Comparison of ENCODE assay signal across 9 cellular contexts in the genomic region with DNA sequence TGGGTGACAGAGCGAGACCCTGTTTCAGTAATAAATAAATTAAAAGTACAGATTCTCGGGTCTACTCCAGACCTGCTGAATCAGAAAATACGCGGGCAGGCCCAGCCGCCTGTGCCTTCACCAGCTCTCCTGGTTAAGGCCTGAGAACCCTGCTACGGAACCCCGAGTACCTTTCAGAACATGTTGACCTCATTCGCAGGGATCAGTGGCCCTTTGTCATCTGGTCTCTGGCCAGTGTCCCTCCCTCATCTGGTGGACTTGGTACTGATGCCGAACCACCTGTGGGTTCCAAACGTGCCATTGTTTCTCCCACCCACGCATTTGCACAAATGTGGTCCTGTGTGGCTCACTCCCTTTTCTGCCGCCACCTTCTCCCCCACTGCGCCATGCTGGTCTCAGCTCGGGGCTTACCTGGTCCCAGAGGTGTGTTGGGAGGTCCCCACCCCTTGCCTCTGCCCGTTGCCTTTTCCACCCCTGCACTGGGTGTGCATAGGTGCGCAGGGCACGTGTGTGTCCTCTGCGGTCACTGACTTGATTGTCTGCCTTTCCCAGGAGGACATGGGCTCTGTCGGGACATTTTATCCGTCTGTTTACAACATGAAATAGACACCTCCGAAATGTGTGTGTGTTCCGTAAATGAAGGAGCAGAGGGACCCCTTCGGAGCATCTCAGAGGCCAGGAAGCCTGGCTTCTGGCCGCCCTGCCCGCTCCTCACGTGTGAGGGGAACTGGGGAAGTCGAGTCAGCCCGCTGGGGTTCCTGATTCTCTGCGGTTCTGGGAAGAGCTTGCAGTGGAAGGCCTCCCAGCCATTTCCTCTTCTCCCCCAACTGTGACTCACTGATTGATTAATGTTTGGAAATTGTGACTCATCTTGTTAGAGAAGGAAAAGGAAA.
A peak's percentile ranks its signal among the peaks of the same experiment; 100 is the strongest.
DNase-seq lines count a peak whose midpoint lies in the region; ATAC-seq, FAIRE-seq and TF ChIP-seq lines count a peak whose summit lies in the region.
"Had no signal": no experiment of that assay in that cellular context is flagged by ENCODE, and none has a peak within 500 bp of the region (broad histone marks: within the 10 kb centered on the region; RNA-seq: fewer than 3 reads in every experiment).

No MANE protein-coding gene starts in this region.

- peaks cover 10% of the 10 kb centered on the region for H3K36me3 Mint-ChIP-seq in Calu3 (ENCODE audit: insufficient read depth, unreplicated experiment)

- H3K9me2 ChIP-seq in OCI-LY1 (ENCODE audit: low read depth, low read length) = no peaks in the 10 kb centered on the region

- peak overlapping the region; percentile 7; the same call in 1 of the 2 replicates for H3K4me2 ChIP-seq in OCI-LY1 (ENCODE audit: low read length)

- 91 to 95% methylated on average over 29 of the region's 29 CpGs for WGBS in pancreas, 2 donors

- no peak for FAIRE-seq in pancreas (lab: Jason Lieb, UNC)

- no TSS peak for BruUV-seq in Calu3 (replicated peaks; lab: Mats Ljungman, UMichigan)

- ATAC-seq in pancreas (peak in 3 of 4 donors; percentile 59 to 80 (median 75)), HG03378 (IDR thresholded peaks at IDR 0.05; ENCODE audit: unreplicated experiment) (no peak), GM19328 (IDR thresholded peaks at IDR 0.05; ENCODE audit: unreplicated experiment) (no peak)

- peaks cover 39% of the 10 kb centered on the region for H3K79me2 ChIP-seq in OCI-LY1 (ENCODE audit: insufficient read depth, low read length)

- peaks cover 43% of the 10 kb centered on the region for H3K36me3 ChIP-seq in OCI-LY1 (ENCODE audit: insufficient read depth, low read length)
- H3K36me3 ChIP-seq in pancreas = no peaks in the 10 kb centered on the region
- no peaks in the 10 kb centered on the region for H3K36me3 ChIP-seq in SJCRH30

- H3K4me1 ChIP-seq in OCI-LY1 (ENCODE audit: insufficient read depth, low read length, severe bottlenecking) (peaks cover 82% of the 10 kb centered on the region), pancreas (peaks cover 0 to 6% (median 0%) of the 10 kb centered on the region in 3 donors), SJCRH30 (no peaks in the 10 kb centered on the region)

- peaks cover 9% of the 10 kb centered on the region; the same call in 1 of the 2 replicates for H3F3A ChIP-seq in OCI-LY1 (ENCODE audit: insufficient read depth, low read length)

- H3K4me3 ChIP-seq in OCI-LY1 (ENCODE audit: low read depth, low read length, poor library complexity, severe bottlenecking) (no peak overlapping the region), epithelial cell of esophagus (ENCODE audit: low read length) (no peak overlapping the region), pancreas (no peak overlapping the region), SJCRH30 (no peak overlapping the region)

- no peaks in the 10 kb centered on the region for H4K20me1 ChIP-seq in OCI-LY1 (ENCODE audit: insufficient read depth, low read length)

- CTCF ChIA-PET in Calu3 (lab: Charles Lee) = no interaction called here

- H3K27me3 ChIP-seq in OCI-LY1 (ENCODE audit: insufficient read depth, low read length) (no peaks in the 10 kb centered on the region), pancreas (no peaks in the 10 kb centered on the region), SJCRH30 (no peaks in the 10 kb centered on the region)

- H3K9me3 Mint-ChIP-seq in Calu3 (ENCODE audit: low read depth, unreplicated experiment) = no peaks in the 10 kb centered on the region

- peaks cover 18% of the 10 kb centered on the region for H3K4me1 Mint-ChIP-seq in Calu3 (ENCODE audit: low read depth, unreplicated experiment)

- no peak overlapping the region for H2AFZ ChIP-seq in OCI-LY1 (ENCODE audit: low read length)

- intact Hi-C loops in Calu3 (cut with micrococcal nuclease; ENCODE audit: unreplicated experiment) (loop anchor here (10.0 kb wide), 1 partner anchor 78 kb away; no protein-coding TSS in a partner anchor), pancreas (cut with DNase I) (no loop called here)

- peak overlapping the region; percentile 9; the same call in 1 of the 2 replicates for H3K9ac ChIP-seq in OCI-LY1 (ENCODE audit: low read length)

- no peak for TF ChIP-seq CTCF in Calu3 (IDR thresholded peaks at IDR 0.05; ENCODE audit: unreplicated experiment)
- no peak for TF ChIP-seq CTCF in OCI-LY1 (IDR thresholded peaks at IDR 0.05; ENCODE audit: low read length)
- TF ChIP-seq CTCF in epithelial cell of esophagus (IDR thresholded peaks at IDR 0.05; ENCODE audit: insufficient read depth, low read depth, low read length, missing control alignments) = no peak
- no peak for TF ChIP-seq CTCF in pancreas (IDR thresholded peaks at IDR 0.05)

- H3K27me3 Mint-ChIP-seq in Calu3 (ENCODE audit: unreplicated experiment) = no peaks in the 10 kb centered on the region

- DNase-seq in Calu3 = peak; percentile 41
- peak; percentile 62 for DNase-seq in epithelial cell of esophagus (ENCODE audit: low read depth)
- no peak for DNase-seq in pancreas
- DNase-seq in SJCRH30 = no peak
- DNase-seq in DMS 273 (lab: John Stamatoyannopoulos, UW; ENCODE audit: unreplicated experiment) = no peak
- DNase-seq: NCI-H2029 treated with DMSO at 0.1 percent for 48 hours had no signal

- peak overlapping the region; percentile 32 for H3K4me3 Mint-ChIP-seq in Calu3 (ENCODE audit: low read depth, unreplicated experiment)

- H3K27ac Mint-ChIP-seq in Calu3 (ENCODE audit: unreplicated experiment) = peak overlapping the region; percentile 91

- no peaks in the 10 kb centered on the region for H3K9me3 ChIP-seq in OCI-LY1 (ENCODE audit: low read length)
- no peaks in the 10 kb centered on the region for H3K9me3 ChIP-seq in pancreas
- no peaks in the 10 kb centered on the region for H3K9me3 ChIP-seq in SJCRH30 (replicated peaks)

- H3K27ac ChIP-seq in OCI-LY1 (ENCODE audit: low read depth, low read length, poor library complexity, severe bottlenecking) (peak overlapping the region; percentile 90), pancreas (peak overlapping the region in 2 of 4 donors; percentile 30 to 32), SJCRH30 (no peak overlapping the region)

Comparison
In these comparisons a context has a peak if more than half of its experiments do, and no peak if none do; other contexts are left out.
1. DNase-seq: peak in Calu3 (single experiment) and epithelial cell of esophagus (single experiment); none in pancreas (0 of 6), SJCRH30 (0 of 2) and DMS 273 (single experiment).
2. ATAC-seq: peak in pancreas (3 of 4); none in HG03378 (single experiment) and GM19328 (single experiment).